In the genomic region with DNA sequence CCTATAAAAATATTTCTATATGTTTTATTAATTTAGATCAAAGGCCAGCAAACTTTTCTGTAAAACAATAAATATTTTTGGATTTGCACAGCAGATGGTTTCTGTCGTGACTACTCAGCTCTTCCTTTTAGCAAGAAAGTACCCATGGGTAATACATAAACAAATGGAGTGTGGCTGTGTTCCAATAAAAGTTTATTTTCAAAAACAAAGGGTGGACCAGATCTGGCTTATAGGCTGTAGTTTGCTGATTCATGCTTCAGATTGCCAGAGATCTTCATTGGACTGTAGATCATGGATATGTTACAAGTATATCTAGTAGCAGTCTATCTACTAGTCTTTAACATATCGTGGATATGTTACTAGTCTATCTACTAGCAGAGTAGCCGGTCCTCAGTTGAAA, we compare ENCODE assay signal across 1 cellular context.
TF ChIP-seq lines count a peak whose summit lies in the region.

No MANE protein-coding gene starts in this region.

TF ChIP-seq in H1, 55 proteins besides CTCF, POLR2A, EP300 and RAD21 (continued from another document):
- TF ChIP-seq, protein P1, sequence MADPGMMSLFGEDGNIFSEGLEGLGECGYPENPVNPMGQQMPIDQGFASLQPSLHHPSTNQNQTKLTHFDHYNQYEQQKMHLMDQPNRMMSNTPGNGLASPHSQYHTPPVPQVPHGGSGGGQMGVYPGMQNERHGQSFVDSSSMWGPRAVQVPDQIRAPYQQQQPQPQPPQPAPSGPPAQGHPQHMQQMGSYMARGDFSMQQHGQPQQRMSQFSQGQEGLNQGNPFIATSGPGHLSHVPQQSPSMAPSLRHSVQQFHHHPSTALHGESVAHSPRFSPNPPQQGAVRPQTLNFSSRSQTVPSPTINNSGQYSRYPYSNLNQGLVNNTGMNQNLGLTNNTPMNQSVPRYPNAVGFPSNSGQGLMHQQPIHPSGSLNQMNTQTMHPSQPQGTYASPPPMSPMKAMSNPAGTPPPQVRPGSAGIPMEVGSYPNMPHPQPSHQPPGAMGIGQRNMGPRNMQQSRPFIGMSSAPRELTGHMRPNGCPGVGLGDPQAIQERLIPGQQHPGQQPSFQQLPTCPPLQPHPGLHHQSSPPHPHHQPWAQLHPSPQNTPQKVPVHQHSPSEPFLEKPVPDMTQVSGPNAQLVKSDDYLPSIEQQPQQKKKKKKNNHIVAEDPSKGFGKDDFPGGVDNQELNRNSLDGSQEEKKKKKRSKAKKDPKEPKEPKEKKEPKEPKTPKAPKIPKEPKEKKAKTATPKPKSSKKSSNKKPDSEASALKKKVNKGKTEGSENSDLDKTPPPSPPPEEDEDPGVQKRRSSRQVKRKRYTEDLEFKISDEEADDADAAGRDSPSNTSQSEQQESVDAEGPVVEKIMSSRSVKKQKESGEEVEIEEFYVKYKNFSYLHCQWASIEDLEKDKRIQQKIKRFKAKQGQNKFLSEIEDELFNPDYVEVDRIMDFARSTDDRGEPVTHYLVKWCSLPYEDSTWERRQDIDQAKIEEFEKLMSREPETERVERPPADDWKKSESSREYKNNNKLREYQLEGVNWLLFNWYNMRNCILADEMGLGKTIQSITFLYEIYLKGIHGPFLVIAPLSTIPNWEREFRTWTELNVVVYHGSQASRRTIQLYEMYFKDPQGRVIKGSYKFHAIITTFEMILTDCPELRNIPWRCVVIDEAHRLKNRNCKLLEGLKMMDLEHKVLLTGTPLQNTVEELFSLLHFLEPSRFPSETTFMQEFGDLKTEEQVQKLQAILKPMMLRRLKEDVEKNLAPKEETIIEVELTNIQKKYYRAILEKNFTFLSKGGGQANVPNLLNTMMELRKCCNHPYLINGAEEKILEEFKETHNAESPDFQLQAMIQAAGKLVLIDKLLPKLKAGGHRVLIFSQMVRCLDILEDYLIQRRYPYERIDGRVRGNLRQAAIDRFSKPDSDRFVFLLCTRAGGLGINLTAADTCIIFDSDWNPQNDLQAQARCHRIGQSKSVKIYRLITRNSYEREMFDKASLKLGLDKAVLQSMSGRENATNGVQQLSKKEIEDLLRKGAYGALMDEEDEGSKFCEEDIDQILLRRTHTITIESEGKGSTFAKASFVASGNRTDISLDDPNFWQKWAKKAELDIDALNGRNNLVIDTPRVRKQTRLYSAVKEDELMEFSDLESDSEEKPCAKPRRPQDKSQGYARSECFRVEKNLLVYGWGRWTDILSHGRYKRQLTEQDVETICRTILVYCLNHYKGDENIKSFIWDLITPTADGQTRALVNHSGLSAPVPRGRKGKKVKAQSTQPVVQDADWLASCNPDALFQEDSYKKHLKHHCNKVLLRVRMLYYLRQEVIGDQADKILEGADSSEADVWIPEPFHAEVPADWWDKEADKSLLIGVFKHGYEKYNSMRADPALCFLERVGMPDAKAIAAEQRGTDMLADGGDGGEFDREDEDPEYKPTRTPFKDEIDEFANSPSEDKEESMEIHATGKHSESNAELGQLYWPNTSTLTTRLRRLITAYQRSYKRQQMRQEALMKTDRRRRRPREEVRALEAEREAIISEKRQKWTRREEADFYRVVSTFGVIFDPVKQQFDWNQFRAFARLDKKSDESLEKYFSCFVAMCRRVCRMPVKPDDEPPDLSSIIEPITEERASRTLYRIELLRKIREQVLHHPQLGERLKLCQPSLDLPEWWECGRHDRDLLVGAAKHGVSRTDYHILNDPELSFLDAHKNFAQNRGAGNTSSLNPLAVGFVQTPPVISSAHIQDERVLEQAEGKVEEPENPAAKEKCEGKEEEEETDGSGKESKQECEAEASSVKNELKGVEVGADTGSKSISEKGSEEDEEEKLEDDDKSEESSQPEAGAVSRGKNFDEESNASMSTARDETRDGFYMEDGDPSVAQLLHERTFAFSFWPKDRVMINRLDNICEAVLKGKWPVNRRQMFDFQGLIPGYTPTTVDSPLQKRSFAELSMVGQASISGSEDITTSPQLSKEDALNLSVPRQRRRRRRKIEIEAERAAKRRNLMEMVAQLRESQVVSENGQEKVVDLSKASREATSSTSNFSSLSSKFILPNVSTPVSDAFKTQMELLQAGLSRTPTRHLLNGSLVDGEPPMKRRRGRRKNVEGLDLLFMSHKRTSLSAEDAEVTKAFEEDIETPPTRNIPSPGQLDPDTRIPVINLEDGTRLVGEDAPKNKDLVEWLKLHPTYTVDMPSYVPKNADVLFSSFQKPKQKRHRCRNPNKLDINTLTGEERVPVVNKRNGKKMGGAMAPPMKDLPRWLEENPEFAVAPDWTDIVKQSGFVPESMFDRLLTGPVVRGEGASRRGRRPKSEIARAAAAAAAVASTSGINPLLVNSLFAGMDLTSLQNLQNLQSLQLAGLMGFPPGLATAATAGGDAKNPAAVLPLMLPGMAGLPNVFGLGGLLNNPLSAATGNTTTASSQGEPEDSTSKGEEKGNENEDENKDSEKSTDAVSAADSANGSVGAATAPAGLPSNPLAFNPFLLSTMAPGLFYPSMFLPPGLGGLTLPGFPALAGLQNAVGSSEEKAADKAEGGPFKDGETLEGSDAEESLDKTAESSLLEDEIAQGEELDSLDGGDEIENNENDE (IDR thresholded peaks at IDR 0.05; ENCODE audit: insufficient replicate concordance, low read length), result no peak
- no peak for TF ChIP-seq POU5F1 (IDR thresholded peaks at IDR 0.05; ENCODE audit: low read depth, low read length)
- TF ChIP-seq SUZ12 (IDR thresholded peaks at IDR 0.05; ENCODE audit: low read length), result no peak
- TF ChIP-seq CEBPB (IDR thresholded peaks at IDR 0.05; ENCODE audit: low read depth, low read length), result no peak
- no peak for TF ChIP-seq TEAD4 (IDR thresholded peaks at IDR 0.05; ENCODE audit: low read depth, low read length)
- TF ChIP-seq, protein P2, sequence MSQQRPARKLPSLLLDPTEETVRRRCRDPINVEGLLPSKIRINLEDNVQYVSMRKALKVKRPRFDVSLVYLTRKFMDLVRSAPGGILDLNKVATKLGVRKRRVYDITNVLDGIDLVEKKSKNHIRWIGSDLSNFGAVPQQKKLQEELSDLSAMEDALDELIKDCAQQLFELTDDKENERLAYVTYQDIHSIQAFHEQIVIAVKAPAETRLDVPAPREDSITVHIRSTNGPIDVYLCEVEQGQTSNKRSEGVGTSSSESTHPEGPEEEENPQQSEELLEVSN (IDR thresholded peaks at IDR 0.05), result no peak
- TF ChIP-seq SIX5 (IDR thresholded peaks at IDR 0.05; ENCODE audit: low read depth, low read length), result no peak
- TF ChIP-seq SP2 (IDR thresholded peaks at IDR 0.05; ENCODE audit: low read length), result no peak
- TF ChIP-seq ZNF274 (IDR thresholded peaks at IDR 0.05; ENCODE audit: borderline replicate concordance, extremely low read depth, low read length), result no peak
- TF ChIP-seq JUN (IDR thresholded peaks at IDR 0.05; ENCODE audit: low read depth, low read length), result no peak
- no peak for TF ChIP-seq CBX5 (IDR thresholded peaks at IDR 0.05; ENCODE audit: low read depth, low read length)
- TF ChIP-seq FOSL1 (IDR thresholded peaks at IDR 0.05; ENCODE audit: insufficient read depth, low read depth, low read length), result no peak
